ENCODE assay signal across 15 cellular contexts in genomic region chr14:100529561-100530031, GRCh38. TPM values are rescaled to one million over a fixed set of nuclear protein-coding genes. Genes with fewer than 3 reads are reported as not detected.
DNase-seq lines count a peak whose midpoint lies in the region; FAIRE-seq and TF ChIP-seq lines count a peak whose summit lies in the region.
"Had no signal": no experiment of that assay in that cellular context is flagged by ENCODE, and none has a peak within 500 bp of the region (broad histone marks: within the 10 kb centered on the region; RNA-seq: fewer than 3 reads in every experiment).

No MANE protein-coding gene starts in this region.

- no peaks in the 10 kb centered on the region for H3K27me3 Mint-ChIP-seq in activated CD4-positive, alpha-beta T cell treated with anti-CD3 and anti-CD28 coated beads, Interleukin-2, amount 10 ng/mL, durations not matched to agents 24 days and 14 days

- TF ChIP-seq POLR2A in GM12892 (IDR thresholded peaks at IDR 0.05; ENCODE audit: low read depth, low read length): no peak

- peaks cover 3% of the 10 kb centered on the region for H3K4me1 Mint-ChIP-seq in activated CD4-positive, alpha-beta T cell treated with anti-CD3 and anti-CD28 coated beads, Interleukin-2, amount 10 ng/mL, durations not matched to agents 24 days and 14 days

- H3K36me3 Mint-ChIP-seq in activated CD4-positive, alpha-beta T cell treated with anti-CD3 and anti-CD28 coated beads, Interleukin-2, amount 10 ng/mL, durations not matched to agents 24 days and 14 days (ENCODE audit: low read depth): no peaks in the 10 kb centered on the region

- H3K27ac Mint-ChIP-seq in activated CD4-positive, alpha-beta T cell treated with anti-CD3 and anti-CD28 coated beads, Interleukin-2, amount 10 ng/mL, durations not matched to agents 24 days and 14 days: no peak overlapping the region

- DNase-seq in activated CD4-positive, alpha-beta T cell treated with anti-CD3 and anti-CD28 coated beads, Interleukin-2, amount 10 ng/mL, durations not matched to agents 24 days and 14 days: peak; percentile 53
- no peak for DNase-seq in activated CD4-positive, alpha-beta T cell treated with anti-CD3 and anti-CD28 coated beads for 1 hour
- DNase-seq in GM12892 (ENCODE audit: insufficient read length): peak; percentile 5
- DNase-seq in fibroblast of gingiva (ENCODE audit: low read depth): peak; percentile 0
- DNase-seq in posterior cingulate gyrus: peak in 7 of 10 donors; percentile 4 to 78 (median 11)
- DNase-seq in CD1c-positive myeloid dendritic cell (ENCODE audit: extremely low spot score): no peak
- DNase-seq in NOMO-1 (lab: John Stamatoyannopoulos, UW; ENCODE audit: unreplicated experiment in 2 of 2): no peak
- no peak for DNase-seq in stimulated activated naive CD4-positive, alpha-beta T cell treated with Interleukin-2 at 50 U/mL for 16 hours (lab: John Stamatoyannopoulos, UW)
- DNase-seq: amniotic stem cell; foreskin keratinocyte; NCI-H1930; NCI-H748 treated with DMSO at 0.1 percent for 48 hours; stimulated activated CD4-positive, alpha-beta T cell treated with anti-CD3 and anti-CD28 coated beads, Interleukin-4, amount 100 ng/mL, for 1 hour; stimulated activated CD8-positive, alpha-beta memory T cell treated with anti-CD3 and anti-CD28 coated beads, Interleukin-4, amount 100 ng/mL, for 48 hours had no signal

- FAIRE-seq in GM12892 (lab: Jason Lieb, UNC): no peak
- FAIRE-seq: A204.1 had no signal

- no peaks in the 10 kb centered on the region for H3K9me3 Mint-ChIP-seq in activated CD4-positive, alpha-beta T cell treated with anti-CD3 and anti-CD28 coated beads, Interleukin-2, amount 10 ng/mL, durations not matched to agents 24 days and 14 days

- intact Hi-C loops in activated CD4-positive, alpha-beta T cell treated with anti-CD3 and anti-CD28 coated beads, Interleukin-2, amount 10 ng/mL, durations not matched to agents 24 days and 14 days (cut with micrococcal nuclease): no loop called here
- intact Hi-C loops in posterior cingulate gyrus (cut with DNase I): no loop called here

- no peak overlapping the region for H3K4me3 Mint-ChIP-seq in activated CD4-positive, alpha-beta T cell treated with anti-CD3 and anti-CD28 coated beads, Interleukin-2, amount 10 ng/mL, durations not matched to agents 24 days and 14 days

RNA-seq across cellular contexts. Expression of gene BEGAIN, which starts 57.6 kb away (rescaled TPM):
- total RNA-seq in activated CD4-positive, alpha-beta T cell treated with anti-CD3 and anti-CD28 coated beads, Interleukin-2, amount 10 ng/mL, durations not matched to agents 24 days and 14 days: 3.0 and 4.8 TPM in 2 replicates
- not detected for polyA plus RNA-seq in GM12892 (2012; ENCODE audit: missing spikeins)

Comparison
In these comparisons a context has a peak if more than half of its experiments do, and no peak if none do; other contexts are left out.
1. DNase-seq: peak in activated CD4-positive, alpha-beta T cell treated with anti-CD3 and anti-CD28 coated beads, Interleukin-2, amount 10 ng/mL, durations not matched to agents 24 days and 14 days (single experiment), GM12892 (single experiment), fibroblast of gingiva (single experiment) and posterior cingulate gyrus (7 of 10); none in activated CD4-positive, alpha-beta T cell treated with anti-CD3 and anti-CD28 coated beads for 1 hour (single experiment), CD1c-positive myeloid dendritic cell (single experiment), NOMO-1 (0 of 2) and stimulated activated naive CD4-positive, alpha-beta T cell treated with Interleukin-2 at 50 U/mL for 16 hours (single experiment).